10 cellular contexts compared by ENCODE assay signal in genomic region chr17:76560036-76560876, GRCh38. TPM values are rescaled to one million over a fixed set of nuclear protein-coding genes. Genes with fewer than 3 reads are reported as not detected.
DNase-seq lines count a peak whose midpoint lies in the region; ATAC-seq and TF ChIP-seq lines count a peak whose summit lies in the region.
"Had no signal": no experiment of that assay in that cellular context is flagged by ENCODE, and none has a peak within 500 bp of the region (broad histone marks: within the 10 kb centered on the region; RNA-seq: fewer than 3 reads in every experiment).

No MANE protein-coding gene starts in this region.

- ATAC-seq in stimulated activated effector memory CD8-positive, alpha-beta T cell treated with anti-CD3 and anti-CD28 coated beads, Interleukin-12 subunit alpha, Interleukin-12 subunit beta, amount 100 ng/mL, for 72 hours: no peak

- H3K4me1 Mint-ChIP-seq in activated CD4-positive, alpha-beta T cell treated with anti-CD3 and anti-CD28 coated beads, Interleukin-2, amount 10 ng/mL, durations not matched to agents 7 days and 5 days: peaks cover 59% of the 10 kb centered on the region
- H3K4me1 Mint-ChIP-seq in stimulated activated effector memory CD8-positive, alpha-beta T cell treated with anti-CD3 and anti-CD28 coated beads, Interleukin-12 subunit alpha, Interleukin-12 subunit beta, amount 100 ng/mL, for 72 hours: peaks cover 69% of the 10 kb centered on the region

- TF ChIP-seq CTCF in Peyer's patch (IDR thresholded peaks at IDR 0.05) (no peak), esophagus squamous epithelium (IDR thresholded peaks at IDR 0.05) (no peak)

- H3K27ac ChIP-seq in Peyer's patch (peak overlapping the region in 3 of 4 donors; percentile 35 to 55 (median 47)), esophagus squamous epithelium (peak overlapping the region; percentile 67 to 95 (median 94))

- intact Hi-C loops in esophagus squamous epithelium (cut with DNase I): no loop called here

- POLR2A ChIA-PET in activated CD4-positive, alpha-beta T cell treated with anti-CD3 and anti-CD28 coated beads, Interleukin-2, amount 10 ng/mL, durations not matched to agents 7 days and 5 days (lab: Charles Lee): interaction anchor here (1.6 kb wide), 1 partner anchor 111 kb away, joined by 4 read pairs; no protein-coding TSS in a partner anchor

- no peak for TF ChIP-seq POLR2A in Peyer's patch (IDR thresholded peaks at IDR 0.05)
- TF ChIP-seq POLR2A in esophagus squamous epithelium (IDR thresholded peaks at IDR 0.05): no peak
- no peak for TF ChIP-seq POLR2A in erythroblast (IDR thresholded peaks at IDR 0.05; ENCODE audit: low read length)

- H3K4me3 ChIP-seq in Peyer's patch (peak overlapping the region in 1 of 4 donors; percentile 3), esophagus squamous epithelium (peak overlapping the region in 2 of 4 donors; percentile 71 to 82)

- H3K9me3 ChIP-seq in Peyer's patch (no peaks in the 10 kb centered on the region), esophagus squamous epithelium (no peaks in the 10 kb centered on the region)

- no peaks in the 10 kb centered on the region for H3K27me3 ChIP-seq in Peyer's patch
- H3K27me3 ChIP-seq in esophagus squamous epithelium: no peaks in the 10 kb centered on the region

- peaks cover 0 to 16% (median 0%) of the 10 kb centered on the region in 3 donors for H3K36me3 ChIP-seq in Peyer's patch
- H3K36me3 ChIP-seq in esophagus squamous epithelium: peaks cover 0 to 31% (median 10%) of the 10 kb centered on the region in 3 donors

- no peaks in the 10 kb centered on the region for H3K27me3 Mint-ChIP-seq in activated CD4-positive, alpha-beta T cell treated with anti-CD3 and anti-CD28 coated beads, Interleukin-2, amount 10 ng/mL, durations not matched to agents 7 days and 5 days

- no peak for DNase-seq in activated CD4-positive, alpha-beta T cell treated with anti-CD3 and anti-CD28 coated beads, Interleukin-2, amount 10 ng/mL, durations not matched to agents 7 days and 5 days
- DNase-seq in activated CD4-positive, alpha-beta T cell treated with anti-CD3 and anti-CD28 coated beads for 48 hours: no peak
- no peak for DNase-seq in Peyer's patch
- no peak for DNase-seq in esophagus squamous epithelium (lab: John Stamatoyannopoulos, UW)
- DNase-seq in stimulated activated effector memory CD8-positive, alpha-beta T cell treated with anti-CD3 and anti-CD28 coated beads, Interleukin-12 subunit alpha, Interleukin-12 subunit beta, amount 100 ng/mL, for 72 hours (ENCODE audit: low spot score in 2 of 2): no peak
- DNase-seq in NCI-H1092 treated with DMSO at 0.1 percent for 48 hours (lab: John Stamatoyannopoulos, UW): no peak
- DNase-seq in NK-92 (lab: John Stamatoyannopoulos, UW; ENCODE audit: unreplicated experiment): no peak
- DNase-seq in erythroblast (lab: John Stamatoyannopoulos, UW): no peak
- DNase-seq: amniotic stem cell; stimulated activated CD4-positive, alpha-beta T cell treated with anti-CD3 and anti-CD28 coated beads, Interleukin-4, amount 100 ng/mL, for 1 hour had no signal

- peak overlapping the region; percentile 52 for H3K4me3 Mint-ChIP-seq in activated CD4-positive, alpha-beta T cell treated with anti-CD3 and anti-CD28 coated beads, Interleukin-2, amount 10 ng/mL, durations not matched to agents 7 days and 5 days
- H3K4me3 Mint-ChIP-seq in stimulated activated effector memory CD8-positive, alpha-beta T cell treated with anti-CD3 and anti-CD28 coated beads, Interleukin-12 subunit alpha, Interleukin-12 subunit beta, amount 100 ng/mL, for 72 hours: peak overlapping the region; percentile 99

- H3K4me1 ChIP-seq in Peyer's patch: peaks cover 0 to 45% (median 5%) of the 10 kb centered on the region in 4 donors
- H3K4me1 ChIP-seq in esophagus squamous epithelium: peaks cover 15 to 77% (median 50%) of the 10 kb centered on the region in 3 donors

- H3K27ac Mint-ChIP-seq in activated CD4-positive, alpha-beta T cell treated with anti-CD3 and anti-CD28 coated beads, Interleukin-2, amount 10 ng/mL, durations not matched to agents 7 days and 5 days: peak overlapping the region; percentile 78
- H3K27ac Mint-ChIP-seq in stimulated activated effector memory CD8-positive, alpha-beta T cell treated with anti-CD3 and anti-CD28 coated beads, Interleukin-12 subunit alpha, Interleukin-12 subunit beta, amount 100 ng/mL, for 72 hours: peak overlapping the region; percentile 100

- peaks cover 55% of the 10 kb centered on the region for H3K36me3 Mint-ChIP-seq in activated CD4-positive, alpha-beta T cell treated with anti-CD3 and anti-CD28 coated beads, Interleukin-2, amount 10 ng/mL, durations not matched to agents 7 days and 5 days (ENCODE audit: low read depth)
- H3K36me3 Mint-ChIP-seq in stimulated activated effector memory CD8-positive, alpha-beta T cell treated with anti-CD3 and anti-CD28 coated beads, Interleukin-12 subunit alpha, Interleukin-12 subunit beta, amount 100 ng/mL, for 72 hours: peaks cover 84% of the 10 kb centered on the region

- CTCF ChIA-PET in activated CD4-positive, alpha-beta T cell treated with anti-CD3 and anti-CD28 coated beads, Interleukin-2, amount 10 ng/mL, durations not matched to agents 7 days and 5 days (lab: Charles Lee): interaction anchor here (0.6 to 2.7 kb wide), 5 partner anchors 26 to 1340 kb away, joined by 3 to 9 read pairs (median 3); partner anchors contain the start of gene ST6GALNAC2

- 33% methylated on average over 5 to 10 of the region's 10 CpGs for WGBS in esophagus squamous epithelium, 2 donors

- H3K9me3 Mint-ChIP-seq in activated CD4-positive, alpha-beta T cell treated with anti-CD3 and anti-CD28 coated beads, Interleukin-2, amount 10 ng/mL, durations not matched to agents 7 days and 5 days: no peaks in the 10 kb centered on the region
- no peaks in the 10 kb centered on the region for H3K9me3 Mint-ChIP-seq in stimulated activated effector memory CD8-positive, alpha-beta T cell treated with anti-CD3 and anti-CD28 coated beads, Interleukin-12 subunit alpha, Interleukin-12 subunit beta, amount 100 ng/mL, for 72 hours

RNA-seq across cellular contexts. Expression of gene PRCD, which starts 20.4 kb away (rescaled TPM):
- total RNA-seq in activated CD4-positive, alpha-beta T cell treated with anti-CD3 and anti-CD28 coated beads, Interleukin-2, amount 10 ng/mL, durations not matched to agents 7 days and 5 days: not detected
- total RNA-seq in Peyer's patch (10 to 100 TPM in 1 of 4 donors, 1 to 10 TPM in 1, not detected in 2; 1.2 to 10.7 TPM), esophagus squamous epithelium (1 to 10 TPM in 2 of 4 donors, under 1 TPM in 1, not detected in 1; 0.73 to 2.5 (median 1.4) TPM)

RNA-seq across cellular contexts. Expression of gene CYGB, which starts 22.7 kb away (rescaled TPM):
- total RNA-seq in activated CD4-positive, alpha-beta T cell treated with anti-CD3 and anti-CD28 coated beads, Interleukin-2, amount 10 ng/mL, durations not matched to agents 7 days and 5 days: not detected
- total RNA-seq in Peyer's patch (10 to 100 TPM in 3 of 4 donors, 1 to 10 TPM in 1; 5.8 to 81.7 (median 11.1) TPM), esophagus squamous epithelium (10 to 100 TPM in 2 of 4 donors, 1 to 10 TPM in 2; 1.3 to 12.8 (median 6.9) TPM)

RNA-seq across cellular contexts. Expression of gene ST6GALNAC2, which starts 25.4 kb away (rescaled TPM):
- not detected for total RNA-seq in activated CD4-positive, alpha-beta T cell treated with anti-CD3 and anti-CD28 coated beads, Interleukin-2, amount 10 ng/mL, durations not matched to agents 7 days and 5 days
- 1 to 10 TPM in 1 of 4 donors, under 1 TPM in 1, not detected in 2; 0.94 to 2.5 TPM for total RNA-seq in Peyer's patch
- 10 to 100 TPM; 15.2 to 39.9 (median 29.5) TPM for total RNA-seq in esophagus squamous epithelium

RNA-seq across cellular contexts. Expression of gene RHBDF2, which starts 59.0 kb away (rescaled TPM):
- 10 to 100 TPM; 37.1 to 41.6 TPM for total RNA-seq in activated CD4-positive, alpha-beta T cell treated with anti-CD3 and anti-CD28 coated beads, Interleukin-2, amount 10 ng/mL, durations not matched to agents 7 days and 5 days
- total RNA-seq in Peyer's patch: 100 to 1,000 TPM in 1 of 4 donors, 10 to 100 TPM in 2, 1 to 10 TPM in 1; 8.8 to 225 (median 33.0) TPM
- 10 to 100 TPM; 27.0 to 38.5 (median 33.7) TPM for total RNA-seq in esophagus squamous epithelium

Comparison
In these comparisons a context has a peak if more than half of its experiments do, and no peak if none do; other contexts are left out.
1. RNA of gene ST6GALNAC2, which starts 25.4 kb away (total RNA-seq): 15.2 to 39.9 TPM in esophagus squamous epithelium; 0.94 to 2.5 TPM in Peyer's patch and not detected in activated CD4-positive, alpha-beta T cell treated with anti-CD3 and anti-CD28 coated beads, Interleukin-2, amount 10 ng/mL, durations not matched to agents 7 days and 5 days; every median in the first group is over 4 times any median in the second.